In genomic region chr9:122268041-122268814, GRCh38 we compare ENCODE assay signal across 29 cellular contexts. TPM values are rescaled to one million over a fixed set of nuclear protein-coding genes. Genes with fewer than 3 reads are reported as not detected.
"Had no signal": no experiment of that assay in that cellular context is flagged by ENCODE, and none has a peak within 500 bp of the region (broad histone marks: within the 10 kb centered on the region; RNA-seq: fewer than 3 reads in every experiment).

No MANE protein-coding gene starts in this region.

- H3K27ac ChIP-seq: adrenal gland, ascending aorta, brain microvascular endothelial cell, lower lobe of right lung, sigmoid colon, thoracic aorta, vagina, WERI-Rb-1 had no signal

- H3K27me3 Mint-ChIP-seq: activated CD4-positive, alpha-beta memory T cell treated with anti-CD3 and anti-CD28 coated beads for 36 hours; type B pancreatic cell had no signal

- H3K9me3 Mint-ChIP-seq: activated CD4-positive, alpha-beta memory T cell treated with anti-CD3 and anti-CD28 coated beads for 36 hours; activated T-cell treated with anti-CD3 and anti-CD28 coated beads, Interleukin-2, amount 50 U/mL, for 72 hours; naive thymus-derived CD4-positive, alpha-beta T cell; neural crest cell; type B pancreatic cell had no signal

- DNase-seq: activated CD4-positive, alpha-beta memory T cell treated with anti-CD3 and anti-CD28 coated beads for 36 hours; activated CD4-positive, alpha-beta T cell treated with anti-CD3 and anti-CD28 coated beads for 1 hour; activated effector memory CD4-positive, alpha-beta T cell treated with anti-CD3 and anti-CD28 coated beads, Interleukin-2, amount 50 U/mL, for 16 hours; activated naive CD4-positive, alpha-beta T cell treated with anti-CD3 and anti-CD28 coated beads, Interleukin-2, amount 50 U/mL, for 16 hours; activated T-cell treated with anti-CD3 and anti-CD28 coated beads, Interleukin-2, amount 50 U/mL, for 72 hours; adrenal gland; brain microvascular endothelial cell; caudate nucleus; dermis blood vessel endothelial cell; effector CD8-positive, alpha-beta T cell; erythroblast; foreskin fibroblast; left colon; lower lobe of right lung; occipital lobe; sigmoid colon; stimulated activated CD4-positive, alpha-beta T cell treated with anti-CD3 and anti-CD28 coated beads, Interleukin-2, amount 100 ng/mL, for 48 hours; stimulated activated CD8-positive, alpha-beta memory T cell treated with anti-CD3 and anti-CD28 coated beads, Interleukin-4, amount 100 ng/mL, for 48 hours; stimulated activated naive CD4-positive, alpha-beta T cell treated with Interleukin-2 at 50 U/mL for 16 hours; T-helper 2 cell; WERI-Rb-1 had no signal

- H3K27ac Mint-ChIP-seq: activated CD4-positive, alpha-beta memory T cell treated with anti-CD3 and anti-CD28 coated beads for 36 hours; activated T-cell treated with anti-CD3 and anti-CD28 coated beads, Interleukin-2, amount 50 U/mL, for 72 hours; type B pancreatic cell had no signal

- H3K4me3 Mint-ChIP-seq: activated CD4-positive, alpha-beta memory T cell treated with anti-CD3 and anti-CD28 coated beads for 36 hours; activated T-cell treated with anti-CD3 and anti-CD28 coated beads, Interleukin-2, amount 50 U/mL, for 72 hours had no signal

- H3K36me3 ChIP-seq: ascending aorta, thoracic aorta had no signal

- ATAC-seq: activated T-cell treated with anti-CD3 and anti-CD28 coated beads, Interleukin-2, amount 50 U/mL, for 72 hours; left colon; lower lobe of right lung; naive thymus-derived CD4-positive, alpha-beta T cell had no signal

- H3K27me3 ChIP-seq: adrenal gland, ascending aorta, brain microvascular endothelial cell, sigmoid colon, vagina had no signal

- H3K9me3 ChIP-seq: adrenal gland, ascending aorta, lower lobe of right lung, sigmoid colon, thoracic aorta, vagina had no signal

- H3K4me2 ChIP-seq: smooth muscle cell had no signal

- H3K4me3 ChIP-seq: adrenal gland, ascending aorta, lower lobe of right lung, sigmoid colon, smooth muscle cell, thoracic aorta, vagina had no signal

RNA-seq across cellular contexts. Expression of gene LHX6, which starts 39.5 kb away (rescaled TPM):
- total RNA-seq: activated CD4-positive, alpha-beta memory T cell treated with anti-CD3 and anti-CD28 coated beads for 36 hours; fibroblast of lung; naive thymus-derived CD4-positive, alpha-beta T cell; smooth muscle cell had no signal
- polyA plus RNA-seq: naive thymus-derived CD4-positive, alpha-beta T cell; smooth muscle cell had no signal
